Comparison of ENCODE assay signal across 1 cellular context in genomic region chr16:720507-720989, GRCh38.
TF ChIP-seq lines count a peak whose summit lies in the region.

No MANE protein-coding gene starts in this region.

TF ChIP-seq in HEK293, 187 proteins besides CTCF, POLR2A, EP300 and RAD21 (continued from another document and continues in another):
- TF ChIP-seq HIC1 (tag by site-specific recombination; IDR thresholded peaks at IDR 0.05) (no peak), ZFP69B (tag by site-specific recombination; IDR thresholded peaks at IDR 0.05) (0 out of 2 replicates have a peak, but pooled peaks have one; percentile 14), REST (tag by site-specific recombination; IDR thresholded peaks at IDR 0.05) (peak; percentile 44; the same call in 1 of the 2 replicates), ZSCAN5A (tag by site-specific recombination; IDR thresholded peaks at IDR 0.05) (no peak; the same call in 1 of the 2 replicates), ZNF626 (tag by site-specific recombination; IDR thresholded peaks at IDR 0.05) (no peak), BCL11A (tag by site-specific recombination; IDR thresholded peaks at IDR 0.05; ENCODE audit: low read depth) (peak; percentile 48; the same call in 1 of the 2 replicates), ZNF785 (tag by site-specific recombination; IDR thresholded peaks at IDR 0.05) (no peak), ZBTB48 (tag by site-specific recombination; IDR thresholded peaks at IDR 0.05) (peak; percentile 54; the same call in 1 of the 2 replicates), ZEB2 (tag by site-specific recombination; IDR thresholded peaks at IDR 0.05) (peak; percentile 83), ZNF580 (tag by site-specific recombination; IDR thresholded peaks at IDR 0.05) (no peak), BCL11B (tag by site-specific recombination; IDR thresholded peaks at IDR 0.05; ENCODE audit: low read depth) (peak; percentile 16; the same call in 1 of the 2 replicates), ZNF148 (tag by site-specific recombination; IDR thresholded peaks at IDR 0.05; ENCODE audit: borderline replicate concordance) (no peak), ZNF664 (tag by site-specific recombination; IDR thresholded peaks at IDR 0.05) (no peak), ZFHX2 (tag by site-specific recombination; conservative IDR thresholded peaks at IDR 0.05) (peak; percentile 97), ZNF791 (tag by site-specific recombination; IDR thresholded peaks at IDR 0.05) (no peak), ZNF24 (tag by site-specific recombination; IDR thresholded peaks at IDR 0.05) (peak; percentile 30; the same call in 1 of the 2 replicates), ZSCAN23 (tag by site-specific recombination; IDR thresholded peaks at IDR 0.05) (no peak), ZNF157 (tag by site-specific recombination; IDR thresholded peaks at IDR 0.05) (no peak), KLF10 (tag by site-specific recombination; IDR thresholded peaks at IDR 0.05) (no peak), ZNF280D (tag by site-specific recombination; IDR thresholded peaks at IDR 0.05) (no peak), ZNF302 (tag by site-specific recombination; IDR thresholded peaks at IDR 0.05; ENCODE audit: low read depth) (no peak), ZNF394 (tag by site-specific recombination; IDR thresholded peaks at IDR 0.05; ENCODE audit: borderline replicate concordance) (0 out of 2 replicates have a peak, but pooled peaks have one; percentile 16), ZNF169 (tag by site-specific recombination; IDR thresholded peaks at IDR 0.05) (no peak), KLF17 (tag by site-specific recombination; IDR thresholded peaks at IDR 0.05) (0 out of 2 replicates have a peak, but pooled peaks have one; percentile 27), ZNF335 (tag by site-specific recombination; conservative IDR thresholded peaks at IDR 0.05) (0 out of 2 replicates have a peak, but pooled peaks have one; percentile 52), ZNF571 (tag by site-specific recombination; IDR thresholded peaks at IDR 0.05) (no peak), ZBTB10 (tag by site-specific recombination; IDR thresholded peaks at IDR 0.05) (peak; percentile 74), ZNF341 (tag by site-specific recombination; IDR thresholded peaks at IDR 0.05; ENCODE audit: low read depth) (peak; percentile 88), ZNF501 (tag by site-specific recombination; IDR thresholded peaks at IDR 0.05) (0 out of 2 replicates have a peak, but pooled peaks have one; percentile 20), ZNF416 (tag by site-specific recombination; IDR thresholded peaks at IDR 0.05) (no peak), ZIC2 (tag by site-specific recombination; IDR thresholded peaks at IDR 0.05) (peak; percentile 92), ZFP3 (tag by site-specific recombination; IDR thresholded peaks at IDR 0.05; ENCODE audit: low read depth) (no peak), ZFP37 (tag by site-specific recombination; IDR thresholded peaks at IDR 0.05) (peak; percentile 70; the same call in 1 of the 2 replicates), ZNF155 (tag by site-specific recombination; IDR thresholded peaks at IDR 0.05) (no peak), ZBTB26 (tag by site-specific recombination; optimal IDR thresholded peaks at IDR 0.05) (peak; percentile 73), ZNF585B (tag by site-specific recombination; IDR thresholded peaks at IDR 0.05) (no peak), ZBTB20 (tag by site-specific recombination; IDR thresholded peaks at IDR 0.05) (peak; percentile 91), ZBTB7A (tag by site-specific recombination; IDR thresholded peaks at IDR 0.05; ENCODE audit: low read depth) (peak; percentile 74; the same call in 1 of the 2 replicates), ZNF837 (tag by site-specific recombination; IDR thresholded peaks at IDR 0.05) (peak; percentile 29; the same call in 1 of the 2 replicates), KLF16 (tag by site-specific recombination; IDR thresholded peaks at IDR 0.05) (peak; percentile 39; the same call in 1 of the 2 replicates), ZNF645 (tag by site-specific recombination; IDR thresholded peaks at IDR 0.05) (peak; percentile 57; the same call in 1 of the 2 replicates), ZNF138 (tag by site-specific recombination; IDR thresholded peaks at IDR 0.05; ENCODE audit: borderline replicate concordance) (no peak)
